1 cellular context compared by ENCODE assay signal in the genomic region with DNA sequence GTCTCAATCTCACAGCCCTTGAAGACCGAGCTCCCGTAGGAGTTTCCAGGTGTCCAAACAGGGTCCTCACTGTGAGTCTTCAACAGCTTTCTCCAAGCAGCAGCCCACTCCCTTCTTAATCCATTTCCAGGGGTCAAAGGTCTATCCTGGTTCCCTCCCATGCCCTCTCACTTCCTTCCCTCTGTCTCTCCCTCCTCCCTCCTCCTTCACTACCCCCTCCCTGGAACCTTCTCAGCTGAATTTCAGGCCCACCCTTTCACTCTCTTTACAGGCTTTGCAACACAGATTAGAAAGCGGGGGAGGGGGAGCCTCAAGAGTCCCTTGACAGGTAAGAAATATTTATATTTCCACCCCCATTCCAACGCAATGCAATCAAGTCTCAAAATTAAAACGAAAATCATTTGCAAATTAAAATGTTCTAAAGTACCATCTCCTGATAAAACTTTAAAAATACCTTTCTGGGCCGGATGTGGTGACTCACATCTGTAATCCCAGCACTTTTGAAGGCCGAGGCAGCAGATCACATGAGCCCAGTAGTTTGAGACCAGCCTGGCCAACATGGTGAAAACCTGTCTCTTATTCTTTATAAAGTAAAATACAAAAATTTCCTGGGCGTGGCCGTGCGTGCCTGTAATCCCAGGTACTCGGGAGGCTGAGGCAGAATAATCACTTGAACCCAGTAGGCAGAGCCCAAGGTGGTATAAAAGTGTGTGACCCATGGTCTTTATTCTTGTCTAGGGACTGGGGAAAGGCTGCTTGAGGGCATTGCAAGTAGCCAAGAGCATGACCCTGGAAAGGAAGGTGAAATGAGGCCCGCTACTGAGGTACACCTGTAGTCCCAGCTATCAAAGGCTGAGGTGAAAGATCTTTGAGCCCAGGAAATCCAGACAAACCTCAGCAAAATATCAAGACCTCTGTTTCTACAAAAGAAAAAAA.
TF ChIP-seq lines count a peak whose summit lies in the region.

No MANE protein-coding gene starts in this region.

TF ChIP-seq in endothelial cell of umbilical vein, 7 proteins besides CTCF, POLR2A, EP300 and RAD21:
- peak; percentile 3 for TF ChIP-seq JUN (IDR thresholded peaks at IDR 0.05; ENCODE audit: borderline replicate concordance, insufficient read depth, insufficient read length, low read depth)
- TF ChIP-seq FOS (IDR thresholded peaks at IDR 0.05; ENCODE audit: borderline replicate concordance, insufficient read depth, low read length), result peak; percentile 50
- no peak for TF ChIP-seq GATA2 (IDR thresholded peaks at IDR 0.05; ENCODE audit: insufficient read depth, insufficient read length, low read depth, low read length)
- TF ChIP-seq EZH2 (IDR thresholded peaks at IDR 0.05; ENCODE audit: borderline replicate concordance, low read depth, low read length, severe bottlenecking), result no peak
